In the genomic region with DNA sequence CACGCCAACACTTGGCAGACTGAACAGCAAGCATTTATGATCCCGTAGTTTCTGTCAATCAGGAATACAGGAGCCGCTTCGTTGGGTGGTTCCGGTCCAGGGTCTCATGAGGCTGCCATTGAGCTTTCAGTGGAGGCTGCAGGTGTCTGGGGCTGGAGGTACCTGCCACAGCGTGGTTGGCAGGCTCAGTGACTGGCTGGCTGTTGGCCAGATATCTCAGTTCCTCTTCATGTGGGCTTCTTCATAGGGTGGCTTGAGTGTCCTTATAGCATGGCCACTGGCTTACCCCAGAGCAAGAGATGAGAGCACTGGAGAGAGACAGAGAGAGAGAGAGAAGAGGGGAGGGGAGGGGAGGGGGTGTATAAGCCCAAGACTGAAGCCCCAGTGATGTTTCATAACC, we compare ENCODE assay signal across 20 cellular contexts. TPM values are rescaled to one million over a fixed set of nuclear protein-coding genes. Genes with fewer than 3 reads are reported as not detected.
DNase-seq lines count a peak whose midpoint lies in the region; ATAC-seq and TF ChIP-seq lines count a peak whose summit lies in the region.
"Had no signal": no experiment of that assay in that cellular context is flagged by ENCODE, and none has a peak within 500 bp of the region (broad histone marks: within the 10 kb centered on the region; RNA-seq: fewer than 3 reads in every experiment).

No MANE protein-coding gene starts in this region.

- TF ChIP-seq CTCF in neutrophil (IDR thresholded peaks at IDR 0.05): no peak

- peak; percentile 53 for ATAC-seq in HG02798 (IDR thresholded peaks at IDR 0.05; ENCODE audit: poor library complexity, unreplicated experiment)
- ATAC-seq: activated CD8-positive, alpha-beta memory T cell treated with anti-CD3 and anti-CD28 coated beads, Interleukin-2, amount 10 ng/mL, durations not matched to agents 7 days and 5 days had no signal

- H3K36me3 Mint-ChIP-seq in activated CD4-positive, alpha-beta T cell treated with anti-CD3 and anti-CD28 coated beads, Interleukin-2, amount 10 ng/mL, durations not matched to agents 24 days and 14 days (ENCODE audit: low read depth): peaks cover 43% of the 10 kb centered on the region
- peaks cover 16% of the 10 kb centered on the region for H3K36me3 Mint-ChIP-seq in activated naive CD8-positive, alpha-beta T cell
- H3K36me3 Mint-ChIP-seq: neural progenitor cell had no signal

- H3K27me3 ChIP-seq in neutrophil: no peaks in the 10 kb centered on the region
- H3K27me3 ChIP-seq: brain microvascular endothelial cell, esophagus squamous epithelium, neural progenitor cell had no signal

- no peaks in the 10 kb centered on the region for H3K9me3 Mint-ChIP-seq in activated CD4-positive, alpha-beta T cell treated with anti-CD3 and anti-CD28 coated beads, Interleukin-2, amount 10 ng/mL, durations not matched to agents 24 days and 14 days
- no peaks in the 10 kb centered on the region for H3K9me3 Mint-ChIP-seq in activated naive CD8-positive, alpha-beta T cell (ENCODE audit: low read depth)
- H3K9me3 Mint-ChIP-seq: neural progenitor cell had no signal

- no peak for DNase-seq in activated CD4-positive, alpha-beta T cell treated with anti-CD3 and anti-CD28 coated beads, Interleukin-2, amount 10 ng/mL, durations not matched to agents 24 days and 14 days
- no peak for DNase-seq in activated CD4-positive, alpha-beta T cell treated with anti-CD3 and anti-CD28 coated beads for 4 hours
- no peak for DNase-seq in activated CD4-positive, CD25-positive, alpha-beta regulatory T cell (lab: John Stamatoyannopoulos, UW)
- no peak for DNase-seq in midbrain (lab: John Stamatoyannopoulos, UW)
- no peak for DNase-seq in hepatic stellate cell (ENCODE audit: low spot score)
- DNase-seq: activated CD8-positive, alpha-beta memory T cell treated with anti-CD3 and anti-CD28 coated beads, Interleukin-2, amount 10 ng/mL, durations not matched to agents 7 days and 5 days; activated gamma-delta T cell treated with Interleukin-2 at 50 U/mL for 16 hours; brain microvascular endothelial cell; COR-L47; dermis blood vessel endothelial cell; esophagus squamous epithelium; mesenchymal stem cell; NCI-H2081; NCI-H526 treated with DMSO at 0.1 percent for 48 hours; stimulated activated CD4-positive, alpha-beta T cell treated with anti-CD3 and anti-CD28 coated beads, Interleukin-15, amount 100 ng/mL, for 24 hours; substantia nigra had no signal

- H3K27ac Mint-ChIP-seq in activated CD4-positive, alpha-beta T cell treated with anti-CD3 and anti-CD28 coated beads, Interleukin-2, amount 10 ng/mL, durations not matched to agents 24 days and 14 days: peak overlapping the region; percentile 72
- peak overlapping the region; percentile 86 for H3K27ac Mint-ChIP-seq in activated naive CD8-positive, alpha-beta T cell
- H3K27ac Mint-ChIP-seq: neural progenitor cell had no signal

- H3K4me3 Mint-ChIP-seq in activated CD4-positive, alpha-beta T cell treated with anti-CD3 and anti-CD28 coated beads, Interleukin-2, amount 10 ng/mL, durations not matched to agents 24 days and 14 days: no peak overlapping the region
- H3K4me3 Mint-ChIP-seq in activated naive CD8-positive, alpha-beta T cell: no peak overlapping the region
- H3K4me3 Mint-ChIP-seq: activated CD8-positive, alpha-beta memory T cell treated with anti-CD3 and anti-CD28 coated beads, Interleukin-2, amount 10 ng/mL, durations not matched to agents 7 days and 5 days; neural progenitor cell had no signal

- no peaks in the 10 kb centered on the region for H3K9me3 ChIP-seq in neutrophil
- H3K9me3 ChIP-seq: esophagus squamous epithelium had no signal

- H3K4me1 ChIP-seq in neutrophil (ENCODE audit: control insufficient read depth in 1 of 2, insufficient read depth in 1 of 2, low read depth in 1 of 2, low read length in 1 of 2): peaks cover 45 to 69% of the 10 kb centered on the region in 2 experiments
- H3K4me1 ChIP-seq: esophagus squamous epithelium, neural progenitor cell had no signal

- peak overlapping the region; percentile 70 for H3K27ac ChIP-seq in neutrophil
- H3K27ac ChIP-seq: brain microvascular endothelial cell, esophagus squamous epithelium, neural progenitor cell had no signal

- peaks cover 48% of the 10 kb centered on the region for H3K4me1 Mint-ChIP-seq in activated CD4-positive, alpha-beta T cell treated with anti-CD3 and anti-CD28 coated beads, Interleukin-2, amount 10 ng/mL, durations not matched to agents 24 days and 14 days
- H3K4me1 Mint-ChIP-seq in activated naive CD8-positive, alpha-beta T cell (ENCODE audit: low read depth): peaks cover 71% of the 10 kb centered on the region

- intact Hi-C loops in activated CD4-positive, alpha-beta T cell treated with anti-CD3 and anti-CD28 coated beads, Interleukin-2, amount 10 ng/mL, durations not matched to agents 24 days and 14 days (cut with micrococcal nuclease): no loop called here

- peaks cover 61% of the 10 kb centered on the region for H3K36me3 ChIP-seq in neutrophil
- H3K36me3 ChIP-seq: brain microvascular endothelial cell, esophagus squamous epithelium, neural progenitor cell had no signal

- no peaks in the 10 kb centered on the region for H3K27me3 Mint-ChIP-seq in activated CD4-positive, alpha-beta T cell treated with anti-CD3 and anti-CD28 coated beads, Interleukin-2, amount 10 ng/mL, durations not matched to agents 24 days and 14 days
- H3K27me3 Mint-ChIP-seq in activated naive CD8-positive, alpha-beta T cell: no peaks in the 10 kb centered on the region
- H3K27me3 Mint-ChIP-seq: activated CD8-positive, alpha-beta memory T cell treated with anti-CD3 and anti-CD28 coated beads, Interleukin-2, amount 10 ng/mL, durations not matched to agents 7 days and 5 days had no signal

- H3K4me3 ChIP-seq in neutrophil (ENCODE audit: low read depth in 1 of 2, low read length in 1 of 2): no peak overlapping the region
- H3K4me3 ChIP-seq: esophagus squamous epithelium, neural progenitor cell had no signal

RNA-seq across cellular contexts. Expression of a gene that starts 29.3 kb away (rescaled TPM):
- total RNA-seq in activated CD4-positive, alpha-beta T cell treated with anti-CD3 and anti-CD28 coated beads, Interleukin-2, amount 10 ng/mL, durations not matched to agents 24 days and 14 days: 233 TPM in 2 replicates
